8 cellular contexts compared by ENCODE assay signal in genomic region chr19:40576181-40576584, GRCh38. TPM values are rescaled to one million over a fixed set of nuclear protein-coding genes. Genes with fewer than 3 reads are reported as not detected.
A peak's percentile ranks its signal among the peaks of the same experiment; 100 is the strongest.
DNase-seq lines count a peak whose midpoint lies in the region; ATAC-seq and TF ChIP-seq lines count a peak whose summit lies in the region.

No MANE protein-coding gene starts in this region.

- H3K4me1 Mint-ChIP-seq in activated CD8-positive, alpha-beta T cell treated with anti-CD3 and anti-CD28 coated beads, Interleukin-2, amount 10 ng/mL, durations not matched to agents 7 days and 5 days (ENCODE audit: low read depth), result peaks cover 24% of the 10 kb centered on the region
- H3K4me1 Mint-ChIP-seq in stimulated activated memory B cell treated with anti-CD40 and anti-IgM and Interleukin-4, amounts not matched to agents 10 μg/mL and 1 μg/mL and 100 μg/mL, for 72 hours, result peaks cover 43% of the 10 kb centered on the region

- H3K4me1 ChIP-seq in hepatocyte (ENCODE audit: insufficient read depth), result no peaks in the 10 kb centered on the region

- peak overlapping the region; percentile 72 for H3K4me3 Mint-ChIP-seq in activated CD8-positive, alpha-beta T cell treated with anti-CD3 and anti-CD28 coated beads, Interleukin-2, amount 10 ng/mL, durations not matched to agents 7 days and 5 days
- peak overlapping the region; percentile 80 for H3K4me3 Mint-ChIP-seq in stimulated activated memory B cell treated with anti-CD40 and anti-IgM and Interleukin-4, amounts not matched to agents 10 μg/mL and 1 μg/mL and 100 μg/mL, for 72 hours

- H3K27me3 ChIP-seq in hepatocyte, result no peaks in the 10 kb centered on the region

- H2AFZ ChIP-seq in hepatocyte, result peak overlapping the region; percentile 77

- peak overlapping the region; percentile 87 for H3K4me2 ChIP-seq in hepatocyte

- POLR2A ChIA-PET in activated CD8-positive, alpha-beta T cell treated with anti-CD3 and anti-CD28 coated beads, Interleukin-2, amount 10 ng/mL, durations not matched to agents 7 days and 5 days (lab: Charles Lee), result interaction anchor here (0.5 kb wide), 1 partner anchor 394 kb away, joined by 3 read pairs; no protein-coding TSS in a partner anchor

- H3K9me3 ChIP-seq in hepatocyte (ENCODE audit: low read depth), result no peaks in the 10 kb centered on the region

- peak; percentile 19 for ATAC-seq in HG03196 (IDR thresholded peaks at IDR 0.05; ENCODE audit: unreplicated experiment)
- ATAC-seq in activated CD8-positive, alpha-beta T cell treated with anti-CD3 and anti-CD28 coated beads, Interleukin-2, amount 10 ng/mL, durations not matched to agents 7 days and 5 days, result peak; percentile 55
- peak; percentile 56 for ATAC-seq in stimulated activated memory B cell treated with anti-CD40 and anti-IgM and Interleukin-4, amounts not matched to agents 10 μg/mL and 1 μg/mL and 100 μg/mL, for 72 hours

- H4K20me1 ChIP-seq in hepatocyte (ENCODE audit: insufficient read depth, poor library complexity, severe bottlenecking), result no peaks in the 10 kb centered on the region

- H3K36me3 ChIP-seq in hepatocyte (replicated peaks; ENCODE audit: insufficient read depth, low read depth), result no peaks in the 10 kb centered on the region

- CTCF ChIA-PET in activated CD8-positive, alpha-beta T cell treated with anti-CD3 and anti-CD28 coated beads, Interleukin-2, amount 10 ng/mL, durations not matched to agents 7 days and 5 days (lab: Charles Lee), result interaction anchor here (1.7 kb wide), 1 partner anchor 27 kb away, joined by 6 read pairs; no protein-coding TSS in a partner anchor

- no peak overlapping the region for H3K27ac ChIP-seq in hepatocyte

- TF ChIP-seq CTCF in hepatocyte (IDR thresholded peaks at IDR 0.05; ENCODE audit: poor library complexity), result no peak

- 8% methylated on average over 9 of the region's 19 CpGs for WGBS in hepatocyte (ENCODE audit: low lambda C conversion rate, missing lambda C conversion rate)

- no peaks in the 10 kb centered on the region for H3K9me2 ChIP-seq in hepatocyte (replicated peaks; ENCODE audit: insufficient read depth)

- peaks cover 19% of the 10 kb centered on the region for H3K36me3 Mint-ChIP-seq in activated CD8-positive, alpha-beta T cell treated with anti-CD3 and anti-CD28 coated beads, Interleukin-2, amount 10 ng/mL, durations not matched to agents 7 days and 5 days (ENCODE audit: low read depth)
- peaks cover 24% of the 10 kb centered on the region for H3K36me3 Mint-ChIP-seq in stimulated activated memory B cell treated with anti-CD40 and anti-IgM and Interleukin-4, amounts not matched to agents 10 μg/mL and 1 μg/mL and 100 μg/mL, for 72 hours

- H3K27ac Mint-ChIP-seq in activated CD8-positive, alpha-beta T cell treated with anti-CD3 and anti-CD28 coated beads, Interleukin-2, amount 10 ng/mL, durations not matched to agents 7 days and 5 days, result peak overlapping the region; percentile 82
- peak overlapping the region; percentile 58 for H3K27ac Mint-ChIP-seq in stimulated activated memory B cell treated with anti-CD40 and anti-IgM and Interleukin-4, amounts not matched to agents 10 μg/mL and 1 μg/mL and 100 μg/mL, for 72 hours

- H3K9me3 Mint-ChIP-seq in activated CD8-positive, alpha-beta T cell treated with anti-CD3 and anti-CD28 coated beads, Interleukin-2, amount 10 ng/mL, durations not matched to agents 7 days and 5 days (ENCODE audit: insufficient read depth), result no peaks in the 10 kb centered on the region
- no peaks in the 10 kb centered on the region for H3K9me3 Mint-ChIP-seq in stimulated activated memory B cell treated with anti-CD40 and anti-IgM and Interleukin-4, amounts not matched to agents 10 μg/mL and 1 μg/mL and 100 μg/mL, for 72 hours

- DNase-seq in NOMO-1 (lab: John Stamatoyannopoulos, UW; ENCODE audit: unreplicated experiment in 2 of 2) (peak; percentile 47 to 48), NOMO-1 treated with dmso at 0.1 percent for 144 hours (lab: John Stamatoyannopoulos, UW; ENCODE audit: unreplicated experiment) (no peak), hepatocyte (ENCODE audit: low spot score) (no peak), cerebellar nuclear complex (lab: John Stamatoyannopoulos, UW) (no peak), dedifferentiated amniotic fluid mesenchymal stem cell (ENCODE audit: extremely low spot score) (no peak)
- DNase-seq in activated CD8-positive, alpha-beta T cell treated with anti-CD3 and anti-CD28 coated beads, Interleukin-2, amount 10 ng/mL, durations not matched to agents 7 days and 5 days, result peak; percentile 42

- H3K79me2 ChIP-seq in hepatocyte, result no peaks in the 10 kb centered on the region

- H3K27me3 Mint-ChIP-seq in activated CD8-positive, alpha-beta T cell treated with anti-CD3 and anti-CD28 coated beads, Interleukin-2, amount 10 ng/mL, durations not matched to agents 7 days and 5 days (ENCODE audit: low read depth), result no peaks in the 10 kb centered on the region
- no peaks in the 10 kb centered on the region for H3K27me3 Mint-ChIP-seq in stimulated activated memory B cell treated with anti-CD40 and anti-IgM and Interleukin-4, amounts not matched to agents 10 μg/mL and 1 μg/mL and 100 μg/mL, for 72 hours

- peak overlapping the region; percentile 63 for H3K4me3 ChIP-seq in hepatocyte

RNA-seq across cellular contexts. Expression of gene SHKBP1, which starts 0.5 kb away (rescaled TPM):
- 100 to 1,000 TPM; 116 to 124 TPM for total RNA-seq in activated CD8-positive, alpha-beta T cell treated with anti-CD3 and anti-CD28 coated beads, Interleukin-2, amount 10 ng/mL, durations not matched to agents 7 days and 5 days
- 22.6 and 44.6 TPM in 2 replicates for total RNA-seq in hepatocyte
- polyA plus RNA-seq in hepatocyte, result 81.3 and 83.6 TPM in 2 replicates

RNA-seq across cellular contexts. Expression of gene LTBP4, which starts 25.0 kb away (rescaled TPM):
- 10 to 100 TPM; 54.3 to 54.7 TPM for total RNA-seq in activated CD8-positive, alpha-beta T cell treated with anti-CD3 and anti-CD28 coated beads, Interleukin-2, amount 10 ng/mL, durations not matched to agents 7 days and 5 days
- 45.6 and 50.2 TPM in 2 replicates for total RNA-seq in hepatocyte
- 163 and 185 TPM in 2 replicates for polyA plus RNA-seq in hepatocyte

Comparison
In these comparisons a context has a peak if more than half of its experiments do, and no peak if none do; other contexts are left out.
1. DNase-seq: peak in NOMO-1 (2 of 2) and activated CD8-positive, alpha-beta T cell treated with anti-CD3 and anti-CD28 coated beads, Interleukin-2, amount 10 ng/mL, durations not matched to agents 7 days and 5 days (single experiment); none in NOMO-1 treated with dmso at 0.1 percent for 144 hours (single experiment), hepatocyte (single experiment), cerebellar nuclear complex (0 of 2) and dedifferentiated amniotic fluid mesenchymal stem cell (single experiment).
2. Peak in every context shown above with its lines, with median percentiles within 50 percentile points of each other: ATAC-seq.